In the genomic region with DNA sequence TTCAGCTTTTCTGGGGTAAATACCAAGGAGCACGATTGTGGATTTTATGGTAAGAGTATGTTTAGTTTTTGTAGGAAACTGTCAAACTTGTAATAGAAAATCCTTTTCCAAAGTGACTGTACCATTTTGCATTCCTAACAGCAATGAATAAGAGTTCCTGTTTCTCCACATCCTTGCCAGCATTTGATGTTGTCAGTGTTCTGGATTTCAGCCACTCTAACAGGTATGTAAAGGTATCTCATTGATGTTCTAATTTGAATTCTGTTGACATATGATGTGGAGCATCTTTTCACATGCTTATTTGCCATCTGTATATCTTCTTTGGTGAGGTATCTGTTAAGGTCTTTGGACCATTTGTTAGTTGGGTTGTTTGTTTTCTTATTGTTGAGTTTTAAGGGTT, we compare ENCODE assay signal across 40 cellular contexts.
"Had no signal": no experiment of that assay in that cellular context is flagged by ENCODE, and none has a peak within 500 bp of the region (broad histone marks: within the 10 kb centered on the region; RNA-seq: fewer than 3 reads in every experiment).

No MANE protein-coding gene starts in this region.

- H3K27me3 ChIP-seq: adrenal gland, ascending aorta, body of pancreas, brain microvascular endothelial cell, breast epithelium, cardiac muscle cell had no signal

- H3K27ac ChIP-seq: adrenal gland, ascending aorta, body of pancreas, brain microvascular endothelial cell, breast epithelium, cardiac muscle cell had no signal

- ATAC-seq: activated naive CD4-positive, alpha-beta T cell treated with anti-CD3 and anti-CD28 coated beads, Interleukin-2, amount 50 U/mL, for 72 hours; activated naive CD8-positive, alpha-beta T cell treated with anti-CD3 and anti-CD28 coated beads, Interleukin-2, amount 50 U/mL, for 24 hours; activated T-cell treated with anti-CD3 and anti-CD28 coated beads, Interleukin-2, amount 50 U/mL, for 4 hours; activated T-cell treated with anti-CD3 and anti-CD28 coated beads, Interleukin-2, amount 50 U/mL, for 72 hours; activated T-helper 17 cell treated with anti-CD3 and anti-CD28 coated beads, Interleukin-2, amount 50 U/mL, for 72 hours; body of pancreas had no signal

- H3K9me3 ChIP-seq: adrenal gland, ascending aorta, body of pancreas, breast epithelium had no signal

- H3K4me3 ChIP-seq: adrenal gland, ascending aorta, body of pancreas, breast epithelium, cardiac muscle cell had no signal

- H3K27me3 Mint-ChIP-seq: activated naive CD4-positive, alpha-beta T cell treated with anti-CD3 and anti-CD28 coated beads, Interleukin-2, amount 10 ng/mL, durations not matched to agents 7 days and 5 days; brain had no signal

- H3K9me3 Mint-ChIP-seq: activated naive CD4-positive, alpha-beta T cell treated with anti-CD3 and anti-CD28 coated beads for 36 hours; activated naive CD4-positive, alpha-beta T cell treated with anti-CD3 and anti-CD28 coated beads, Interleukin-2, amount 10 ng/mL, durations not matched to agents 7 days and 5 days; activated naive CD4-positive, alpha-beta T cell treated with anti-CD3 and anti-CD28 coated beads, Interleukin-2, amount 50 U/mL, for 24 hours; activated naive CD4-positive, alpha-beta T cell treated with anti-CD3 and anti-CD28 coated beads, Interleukin-2, amount 50 U/mL, for 72 hours; activated naive CD8-positive, alpha-beta T cell treated with anti-CD3 and anti-CD28 coated beads for 36 hours; activated naive CD8-positive, alpha-beta T cell treated with anti-CD3 and anti-CD28 coated beads, Interleukin-2, amount 10 ng/mL, durations not matched to agents 7 days and 5 days; activated naive CD8-positive, alpha-beta T cell treated with anti-CD3 and anti-CD28 coated beads, Interleukin-2, amount 50 U/mL, for 24 hours; activated T-cell treated with anti-CD3 and anti-CD28 coated beads, Interleukin-2, amount 50 U/mL, for 24 hours; activated T-helper 1 cell treated with anti-CD3 and anti-CD28 coated beads, Interleukin-12 subunit alpha, Interleukin-12 subunit beta, Interleukin-2, Interleukin-4 antibody, amounts not matched to agents 30 ng/mL and 10 ng/mL and 1 ng/mL, durations not matched to agents 14 hours and 24 hours and 36 hours; activated T-helper 2 cell treated with anti-CD3 and anti-CD28 coated beads, Interferon-gamma antibody, Interleukin-2, Interleukin-4, amounts not matched to agents 10 μg/mL and 5 μg/mL and 100 μg/mL, durations not matched to agents 14 hours and 24 hours and 36 hours; brain; central memory CD8-positive, alpha-beta T cell had no signal

- H3K27ac Mint-ChIP-seq: activated naive CD4-positive, alpha-beta T cell treated with anti-CD3 and anti-CD28 coated beads for 36 hours; activated naive CD4-positive, alpha-beta T cell treated with anti-CD3 and anti-CD28 coated beads, Interleukin-2, amount 10 ng/mL, durations not matched to agents 7 days and 5 days; activated naive CD4-positive, alpha-beta T cell treated with anti-CD3 and anti-CD28 coated beads, Interleukin-2, amount 50 U/mL, for 24 hours; activated naive CD4-positive, alpha-beta T cell treated with anti-CD3 and anti-CD28 coated beads, Interleukin-2, amount 50 U/mL, for 72 hours; activated naive CD8-positive, alpha-beta T cell; activated naive CD8-positive, alpha-beta T cell treated with anti-CD3 and anti-CD28 coated beads for 36 hours; activated naive CD8-positive, alpha-beta T cell treated with anti-CD3 and anti-CD28 coated beads, Interleukin-2, amount 10 ng/mL, durations not matched to agents 7 days and 5 days; activated naive CD8-positive, alpha-beta T cell treated with anti-CD3 and anti-CD28 coated beads, Interleukin-2, amount 50 U/mL, for 24 hours; activated T-cell treated with anti-CD3 and anti-CD28 coated beads, Interleukin-2, amount 50 U/mL, for 24 hours; activated T-cell treated with anti-CD3 and anti-CD28 coated beads, Interleukin-2, amount 50 U/mL, for 72 hours; activated T-helper 1 cell treated with anti-CD3 and anti-CD28 coated beads, Interleukin-12 subunit alpha, Interleukin-12 subunit beta, Interleukin-2, Interleukin-4 antibody, amounts not matched to agents 30 ng/mL and 10 ng/mL and 1 ng/mL, durations not matched to agents 14 hours and 24 hours and 36 hours; activated T-helper 17 cell treated with anti-CD3 and anti-CD28 coated beads, Interleukin-2, amount 50 U/mL, for 72 hours; activated T-helper 2 cell treated with anti-CD3 and anti-CD28 coated beads, Interferon-gamma antibody, Interleukin-2, Interleukin-4, amounts not matched to agents 10 μg/mL and 5 μg/mL and 100 μg/mL, durations not matched to agents 14 hours and 24 hours and 36 hours; brain had no signal

- H3K36me3 ChIP-seq: adrenal gland, ascending aorta, brain microvascular endothelial cell, breast epithelium, cardiac muscle cell had no signal

- H3K4me1 Mint-ChIP-seq: activated naive CD4-positive, alpha-beta T cell treated with anti-CD3 and anti-CD28 coated beads, Interleukin-2, amount 10 ng/mL, durations not matched to agents 7 days and 5 days; activated naive CD4-positive, alpha-beta T cell treated with anti-CD3 and anti-CD28 coated beads, Interleukin-2, amount 50 U/mL, for 24 hours; activated naive CD8-positive, alpha-beta T cell treated with anti-CD3 and anti-CD28 coated beads for 36 hours; activated naive CD8-positive, alpha-beta T cell treated with anti-CD3 and anti-CD28 coated beads, Interleukin-2, amount 50 U/mL, for 24 hours; activated T-helper 17 cell treated with anti-CD3 and anti-CD28 coated beads, Interleukin-2, amount 50 U/mL, for 72 hours; brain; central memory CD8-positive, alpha-beta T cell had no signal

- FAIRE-seq: astrocyte, bronchial epithelial cell had no signal

- H3K4me1 ChIP-seq: adrenal gland, ascending aorta, body of pancreas, breast epithelium had no signal

- DNase-seq: activated effector memory CD4-positive, alpha-beta T cell treated with anti-CD3 and anti-CD28 coated beads, Interleukin-2, amount 50 U/mL, for 16 hours; activated effector memory CD4-positive, alpha-beta T cell treated with Interleukin-2 at 50 U/mL for 16 hours; activated gamma-delta T cell; activated gamma-delta T cell treated with Interleukin-2 at 50 U/mL for 16 hours; activated naive CD4-positive, alpha-beta T cell; activated naive CD4-positive, alpha-beta T cell treated with anti-CD3 and anti-CD28 coated beads for 36 hours; activated naive CD4-positive, alpha-beta T cell treated with anti-CD3 and anti-CD28 coated beads, Interleukin-2, amount 10 ng/mL, durations not matched to agents 7 days and 5 days; activated naive CD4-positive, alpha-beta T cell treated with anti-CD3 and anti-CD28 coated beads, Interleukin-2, amount 50 U/mL, for 16 hours; activated naive CD4-positive, alpha-beta T cell treated with Interleukin-2 at 50 U/mL for 16 hours; activated naive CD8-positive, alpha-beta T cell treated with anti-CD3 and anti-CD28 coated beads for 36 hours; activated naive CD8-positive, alpha-beta T cell treated with anti-CD3 and anti-CD28 coated beads, Interleukin-2, amount 10 ng/mL, durations not matched to agents 7 days and 5 days; activated naive CD8-positive, alpha-beta T cell treated with anti-CD3 and anti-CD28 coated beads, Interleukin-2, amount 50 U/mL, for 24 hours; activated T-cell treated with anti-CD3 and anti-CD28 coated beads, Interleukin-2, amount 50 U/mL, for 1 hour; activated T-cell treated with anti-CD3 and anti-CD28 coated beads, Interleukin-2, amount 50 U/mL, for 24 hours; activated T-cell treated with anti-CD3 and anti-CD28 coated beads, Interleukin-2, amount 50 U/mL, for 4 hours; activated T-cell treated with anti-CD3 and anti-CD28 coated beads, Interleukin-2, amount 50 U/mL, for 48 hours; activated T-cell treated with anti-CD3 and anti-CD28 coated beads, Interleukin-2, amount 50 U/mL, for 72 hours; adrenal gland; amniotic stem cell; amygdala; anterior cingulate cortex; aorta; body of pancreas; brain microvascular endothelial cell; caudate nucleus; central memory CD4-positive, alpha-beta T cell; cerebellar nuclear complex had no signal

- H3K4me3 Mint-ChIP-seq: activated naive CD4-positive, alpha-beta T cell treated with anti-CD3 and anti-CD28 coated beads for 36 hours; activated naive CD4-positive, alpha-beta T cell treated with anti-CD3 and anti-CD28 coated beads, Interleukin-2, amount 10 ng/mL, durations not matched to agents 7 days and 5 days; activated naive CD4-positive, alpha-beta T cell treated with anti-CD3 and anti-CD28 coated beads, Interleukin-2, amount 50 U/mL, for 24 hours; activated naive CD8-positive, alpha-beta T cell; activated naive CD8-positive, alpha-beta T cell treated with anti-CD3 and anti-CD28 coated beads for 36 hours; activated naive CD8-positive, alpha-beta T cell treated with anti-CD3 and anti-CD28 coated beads, Interleukin-2, amount 10 ng/mL, durations not matched to agents 7 days and 5 days; activated naive CD8-positive, alpha-beta T cell treated with anti-CD3 and anti-CD28 coated beads, Interleukin-2, amount 50 U/mL, for 24 hours; activated T-cell treated with anti-CD3 and anti-CD28 coated beads, Interleukin-2, amount 50 U/mL, for 24 hours; activated T-cell treated with anti-CD3 and anti-CD28 coated beads, Interleukin-2, amount 50 U/mL, for 4 hours; activated T-cell treated with anti-CD3 and anti-CD28 coated beads, Interleukin-2, amount 50 U/mL, for 72 hours; activated T-helper 1 cell treated with anti-CD3 and anti-CD28 coated beads, Interleukin-12 subunit alpha, Interleukin-12 subunit beta, Interleukin-2, Interleukin-4 antibody, amounts not matched to agents 30 ng/mL and 10 ng/mL and 1 ng/mL, durations not matched to agents 14 hours and 24 hours and 36 hours; activated T-helper 17 cell treated with anti-CD3 and anti-CD28 coated beads, Interleukin-2, amount 50 U/mL, for 72 hours; brain; central memory CD8-positive, alpha-beta T cell had no signal

- H3K36me3 Mint-ChIP-seq: activated naive CD4-positive, alpha-beta T cell treated with anti-CD3 and anti-CD28 coated beads, Interleukin-2, amount 10 ng/mL, durations not matched to agents 7 days and 5 days; activated naive CD4-positive, alpha-beta T cell treated with anti-CD3 and anti-CD28 coated beads, Interleukin-2, amount 50 U/mL, for 24 hours; activated naive CD4-positive, alpha-beta T cell treated with anti-CD3 and anti-CD28 coated beads, Interleukin-2, amount 50 U/mL, for 72 hours; activated naive CD8-positive, alpha-beta T cell; activated naive CD8-positive, alpha-beta T cell treated with anti-CD3 and anti-CD28 coated beads for 36 hours; activated naive CD8-positive, alpha-beta T cell treated with anti-CD3 and anti-CD28 coated beads, Interleukin-2, amount 10 ng/mL, durations not matched to agents 7 days and 5 days; brain had no signal
